In genomic region chr12:54215990-54216579, GRCh38 we compare ENCODE assay signal across 8 cellular contexts. TPM values are rescaled to one million over a fixed set of nuclear protein-coding genes. Genes with fewer than 3 reads are reported as not detected.
DNase-seq lines count a peak whose midpoint lies in the region; ATAC-seq and TF ChIP-seq lines count a peak whose summit lies in the region.

No MANE protein-coding gene starts in this region.

- peak; percentile 30 for DNase-seq in DMS79 (lab: John Stamatoyannopoulos, UW)
- peak; percentile 62 for DNase-seq in NCI-H345 (lab: John Stamatoyannopoulos, UW)
- DNase-seq in activated naive CD4-positive, alpha-beta T cell treated with Interleukin-2 at 50 U/mL for 16 hours: peak; percentile 46
- DNase-seq in natural killer cell: no peak
- no peak for DNase-seq in AG08395 (ENCODE audit: low spot score)
- no peak for DNase-seq in KG1 (lab: John Stamatoyannopoulos, UW)
- no peak for DNase-seq in NCI-H82 (lab: John Stamatoyannopoulos, UW)

- H3K36me3 Mint-ChIP-seq in natural killer cell: no peaks in the 10 kb centered on the region

- H3K4me3 Mint-ChIP-seq in natural killer cell: peak overlapping the region; percentile 86

- H3K27me3 Mint-ChIP-seq in natural killer cell (ENCODE audit: low read depth in 2 of 2): peaks cover 0 to 14% of the 10 kb centered on the region in 2 donors

- peaks cover 17 to 40% of the 10 kb centered on the region in 2 donors for H3K4me1 Mint-ChIP-seq in natural killer cell

- H3K9me3 Mint-ChIP-seq in natural killer cell: no peaks in the 10 kb centered on the region

- peak overlapping the region in 1 of 2 donors; percentile 46 for H3K27ac Mint-ChIP-seq in natural killer cell

- intact Hi-C loops in natural killer cell (cut with micrococcal nuclease): loop anchor here (2.0 kb wide), 1 partner anchor 153 kb away; no protein-coding TSS in a partner anchor

- TF ChIP-seq CTCF in natural killer cell (IDR thresholded peaks at IDR 0.05): no peak

- ATAC-seq in natural killer cell (peak in 1 of 3 donors; percentile 6), HG03521 (IDR thresholded peaks at IDR 0.05; ENCODE audit: unreplicated experiment) (no peak)

RNA-seq across cellular contexts. Expression of gene SMUG1, which starts 27.3 kb away (rescaled TPM):
- total RNA-seq in natural killer cell: 10 to 100 TPM; 10.8 to 15.6 (median 12.3) TPM

Comparison
In these comparisons a context has a peak if more than half of its experiments do, and no peak if none do; other contexts are left out.
1. DNase-seq: peak in DMS79 (single experiment), NCI-H345 (single experiment) and activated naive CD4-positive, alpha-beta T cell treated with Interleukin-2 at 50 U/mL for 16 hours (single experiment); none in natural killer cell (single experiment), AG08395 (single experiment), KG1 (single experiment) and NCI-H82 (single experiment).